18 cellular contexts compared by ENCODE assay signal in the genomic region with DNA sequence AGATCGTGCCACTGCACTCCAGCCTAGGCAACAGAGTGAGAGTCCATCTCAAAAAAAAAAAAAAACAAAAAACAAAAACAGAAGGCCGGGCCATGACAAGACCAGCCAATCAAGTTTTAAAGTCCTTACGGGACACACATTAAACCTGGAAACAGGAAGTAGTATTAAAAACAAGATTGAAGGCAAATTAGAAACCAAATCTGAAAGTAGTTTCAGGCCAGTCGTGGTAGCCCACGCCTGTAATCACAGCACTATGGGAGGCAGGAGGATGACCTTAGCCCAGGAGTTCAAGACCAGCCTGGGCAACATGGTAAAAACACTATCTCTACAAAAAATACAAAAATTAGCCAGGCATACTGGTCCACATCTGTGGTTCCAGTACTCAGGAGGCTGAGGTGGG. TPM values are rescaled to one million over a fixed set of nuclear protein-coding genes. Genes with fewer than 3 reads are reported as not detected.
DNase-seq lines count a peak whose midpoint lies in the region; ATAC-seq and TF ChIP-seq lines count a peak whose summit lies in the region.
"Had no signal": no experiment of that assay in that cellular context is flagged by ENCODE, and none has a peak within 500 bp of the region (broad histone marks: within the 10 kb centered on the region; RNA-seq: fewer than 3 reads in every experiment).

No MANE protein-coding gene starts in this region.

- H3K9me3 Mint-ChIP-seq in activated T-cell treated with anti-CD3 and anti-CD28 coated beads, Interleukin-2, amount 50 U/mL, for 24 hours, result no peaks in the 10 kb centered on the region
- no peaks in the 10 kb centered on the region for H3K9me3 Mint-ChIP-seq in stimulated activated memory B cell treated with anti-CD40 and anti-IgM and Interleukin-4, amounts not matched to agents 10 μg/mL and 1 μg/mL and 100 μg/mL, for 72 hours
- no peaks in the 10 kb centered on the region for H3K9me3 Mint-ChIP-seq in naive thymus-derived CD8-positive, alpha-beta T cell
- H3K9me3 Mint-ChIP-seq: CD8-positive, alpha-beta memory T cell; T-helper 2 cell treated with Interferon-gamma antibody and Interleukin-4, amounts not matched to agents 5 μg/mL and 100 μg/mL, for 36 hours had no signal

- H3K4me1 Mint-ChIP-seq in activated T-cell treated with anti-CD3 and anti-CD28 coated beads, Interleukin-2, amount 50 U/mL, for 24 hours (ENCODE audit: low read depth), result peaks cover 38% of the 10 kb centered on the region
- H3K4me1 Mint-ChIP-seq in stimulated activated memory B cell treated with anti-CD40 and anti-IgM and Interleukin-4, amounts not matched to agents 10 μg/mL and 1 μg/mL and 100 μg/mL, for 72 hours, result peaks cover 71% of the 10 kb centered on the region
- peaks cover 17 to 53% (median 30%) of the 10 kb centered on the region in 4 donors for H3K4me1 Mint-ChIP-seq in naive thymus-derived CD8-positive, alpha-beta T cell

- CTCF ChIA-PET in HEK293T (lab: Yijun Ruan, JAX), result interaction anchor here (1.1 kb wide), 1 partner anchor 16 kb away, joined by 4 read pairs; no protein-coding TSS in a partner anchor

- peak overlapping the region; percentile 58 for H3K27ac ChIP-seq in caudate nucleus (ENCODE audit: low read depth, low read length)
- H3K27ac ChIP-seq: SJCRH30 had no signal

- POLR2A ChIA-PET in HEK293T (lab: Yijun Ruan, JAX), result no interaction called here
- POLR2A ChIA-PET in naive thymus-derived CD8-positive, alpha-beta T cell (lab: Charles Lee), result no interaction called here

- DNase-seq in activated T-cell treated with anti-CD3 and anti-CD28 coated beads, Interleukin-2, amount 50 U/mL, for 24 hours, result no peak
- no peak for DNase-seq in activated T-cell treated with anti-CD3 and anti-CD28 coated beads, Interleukin-2, amount 50 U/mL, for 48 hours
- DNase-seq in HEK293T (ENCODE audit: extremely low spot score) (no peak), caudate nucleus (lab: John Stamatoyannopoulos, UW) (no peak), GM19238 (ENCODE audit: insufficient read length, low spot score) (no peak)
- DNase-seq in naive thymus-derived CD8-positive, alpha-beta T cell, result no peak
- DNase-seq: ACHN; CD8-positive, alpha-beta memory T cell; EL; foreskin melanocyte; Karpas-422; left ventricle myocardium superior; NCI-H226; SJCRH30 had no signal

- no peaks in the 10 kb centered on the region for H3K27me3 Mint-ChIP-seq in activated T-cell treated with anti-CD3 and anti-CD28 coated beads, Interleukin-2, amount 50 U/mL, for 24 hours
- no peaks in the 10 kb centered on the region for H3K27me3 Mint-ChIP-seq in stimulated activated memory B cell treated with anti-CD40 and anti-IgM and Interleukin-4, amounts not matched to agents 10 μg/mL and 1 μg/mL and 100 μg/mL, for 72 hours
- H3K27me3 Mint-ChIP-seq in naive thymus-derived CD8-positive, alpha-beta T cell, result no peaks in the 10 kb centered on the region
- H3K27me3 Mint-ChIP-seq: CD8-positive, alpha-beta memory T cell; progenitor cell of endocrine pancreas had no signal

- H3K4me3 Mint-ChIP-seq in activated T-cell treated with anti-CD3 and anti-CD28 coated beads, Interleukin-2, amount 50 U/mL, for 24 hours, result no peak overlapping the region
- peak overlapping the region; percentile 33 for H3K4me3 Mint-ChIP-seq in stimulated activated memory B cell treated with anti-CD40 and anti-IgM and Interleukin-4, amounts not matched to agents 10 μg/mL and 1 μg/mL and 100 μg/mL, for 72 hours
- H3K4me3 Mint-ChIP-seq in naive thymus-derived CD8-positive, alpha-beta T cell, result no peak overlapping the region
- H3K4me3 Mint-ChIP-seq: CD8-positive, alpha-beta memory T cell; T-helper 2 cell treated with Interferon-gamma antibody and Interleukin-4, amounts not matched to agents 5 μg/mL and 100 μg/mL, for 36 hours had no signal

- ATAC-seq in stimulated activated memory B cell treated with anti-CD40 and anti-IgM and Interleukin-4, amounts not matched to agents 10 μg/mL and 1 μg/mL and 100 μg/mL, for 72 hours, result no peak
- ATAC-seq in HG03175 (IDR thresholded peaks at IDR 0.05; ENCODE audit: unreplicated experiment), result no peak
- no peak for ATAC-seq in naive thymus-derived CD8-positive, alpha-beta T cell
- ATAC-seq: left ventricle myocardium superior had no signal

- peaks cover 63% of the 10 kb centered on the region for H3K36me3 Mint-ChIP-seq in activated T-cell treated with anti-CD3 and anti-CD28 coated beads, Interleukin-2, amount 50 U/mL, for 24 hours (ENCODE audit: low read depth)
- peaks cover 63% of the 10 kb centered on the region for H3K36me3 Mint-ChIP-seq in stimulated activated memory B cell treated with anti-CD40 and anti-IgM and Interleukin-4, amounts not matched to agents 10 μg/mL and 1 μg/mL and 100 μg/mL, for 72 hours
- peaks cover 5 to 53% (median 12%) of the 10 kb centered on the region in 3 donors for H3K36me3 Mint-ChIP-seq in naive thymus-derived CD8-positive, alpha-beta T cell

- H3K27ac Mint-ChIP-seq in activated T-cell treated with anti-CD3 and anti-CD28 coated beads, Interleukin-2, amount 50 U/mL, for 24 hours, result peak overlapping the region; percentile 32
- peak overlapping the region; percentile 6 for H3K27ac Mint-ChIP-seq in stimulated activated memory B cell treated with anti-CD40 and anti-IgM and Interleukin-4, amounts not matched to agents 10 μg/mL and 1 μg/mL and 100 μg/mL, for 72 hours
- H3K27ac Mint-ChIP-seq in naive thymus-derived CD8-positive, alpha-beta T cell, result peak overlapping the region in 1 of 10 donors; percentile 71
- H3K27ac Mint-ChIP-seq: progenitor cell of endocrine pancreas; T-helper 2 cell treated with Interferon-gamma antibody and Interleukin-4, amounts not matched to agents 5 μg/mL and 100 μg/mL, for 36 hours had no signal

TF ChIP-seq in HEK293T, 16 proteins besides CTCF, POLR2A, EP300 and RAD21:
- TF ChIP-seq, protein P1, sequence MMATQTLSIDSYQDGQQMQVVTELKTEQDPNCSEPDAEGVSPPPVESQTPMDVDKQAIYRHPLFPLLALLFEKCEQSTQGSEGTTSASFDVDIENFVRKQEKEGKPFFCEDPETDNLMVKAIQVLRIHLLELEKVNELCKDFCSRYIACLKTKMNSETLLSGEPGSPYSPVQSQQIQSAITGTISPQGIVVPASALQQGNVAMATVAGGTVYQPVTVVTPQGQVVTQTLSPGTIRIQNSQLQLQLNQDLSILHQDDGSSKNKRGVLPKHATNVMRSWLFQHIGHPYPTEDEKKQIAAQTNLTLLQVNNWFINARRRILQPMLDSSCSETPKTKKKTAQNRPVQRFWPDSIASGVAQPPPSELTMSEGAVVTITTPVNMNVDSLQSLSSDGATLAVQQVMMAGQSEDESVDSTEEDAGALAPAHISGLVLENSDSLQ (IDR thresholded peaks at IDR 0.05), result no peak
- TF ChIP-seq TARDBP (IDR thresholded peaks at IDR 0.05) (no peak), CTBP1 (IDR thresholded peaks at IDR 0.05; ENCODE audit: borderline replicate concordance) (no peak), L3MBTL2 (conservative IDR thresholded peaks at IDR 0.05) (no peak), ZNF384 (IDR thresholded peaks at IDR 0.05) (peak; percentile 48)

RNA-seq across cellular contexts. Expression of a gene that starts 18.1 kb away (rescaled TPM):
- 100 to 1,000 TPM; 203 to 206 TPM for total RNA-seq in naive thymus-derived CD8-positive, alpha-beta T cell
- polyA plus RNA-seq in naive thymus-derived CD8-positive, alpha-beta T cell, result 100 to 1,000 TPM; 389 to 442 (median 398) TPM

RNA-seq across cellular contexts. Expression of a gene that starts 59.6 kb away (rescaled TPM):
- total RNA-seq in naive thymus-derived CD8-positive, alpha-beta T cell, result 100 to 1,000 TPM; 102 to 114 TPM
- 100 to 1,000 TPM; 211 to 343 (median 262) TPM for polyA plus RNA-seq in naive thymus-derived CD8-positive, alpha-beta T cell
